ENCODE assay signal across 1 cellular context in genomic region chr9:107280543-107280942, GRCh38.
TF ChIP-seq lines count a peak whose summit lies in the region.

No MANE protein-coding gene starts in this region.

TF ChIP-seq in HCT116, 20 proteins besides CTCF, POLR2A, EP300 and RAD21 (continued from another document):
- TF ChIP-seq SRF (IDR thresholded peaks at IDR 0.05; ENCODE audit: low read depth), result no peak
- no peak for TF ChIP-seq YY1 (IDR thresholded peaks at IDR 0.05; ENCODE audit: extremely low read depth, insufficient replicate concordance, low read depth, low read length)
- no peak for TF ChIP-seq EZH2 (IDR thresholded peaks at IDR 0.05)
- no peak for TF ChIP-seq SIN3A (IDR thresholded peaks at IDR 0.05; ENCODE audit: low read depth)
